ENCODE assay signal across 12 cellular contexts in the genomic region with DNA sequence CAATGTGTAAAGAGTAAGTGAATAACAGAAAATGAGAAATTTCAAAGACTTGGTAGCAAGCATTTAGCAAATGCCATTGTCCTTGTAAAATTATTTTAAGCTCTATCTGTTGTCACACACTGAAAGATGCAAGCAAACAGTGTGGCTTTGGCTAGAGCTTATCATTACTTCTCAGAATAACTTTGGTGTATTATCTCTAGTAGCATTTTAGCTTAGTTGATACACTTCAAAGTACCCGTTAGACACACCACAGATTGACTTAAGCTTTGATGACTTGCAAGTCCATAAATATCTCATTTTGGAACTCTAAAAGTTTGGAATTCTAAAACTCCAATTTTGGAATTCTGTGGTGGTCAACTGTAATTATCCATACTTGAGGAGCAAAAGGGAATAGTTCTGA.
"Had no signal": no experiment of that assay in that cellular context is flagged by ENCODE, and none has a peak within 500 bp of the region (broad histone marks: within the 10 kb centered on the region; RNA-seq: fewer than 3 reads in every experiment).

No MANE protein-coding gene starts in this region.

- H3K36me3 ChIP-seq: adrenal gland, esophagus muscularis mucosa, neural progenitor cell had no signal

- H3K9ac ChIP-seq: neural progenitor cell had no signal

- H3K27ac ChIP-seq: adrenal gland, esophagus muscularis mucosa, neural progenitor cell had no signal

- DNase-seq: activated CD4-positive, alpha-beta T cell treated with anti-CD3 and anti-CD28 coated beads for 4 hours; activated CD8-positive, alpha-beta memory T cell treated with anti-CD3 and anti-CD28 coated beads for 24 hours; activated naive CD4-positive, alpha-beta T cell treated with anti-CD3 and anti-CD28 coated beads, Interleukin-2, amount 10 ng/mL, durations not matched to agents 7 days and 5 days; adrenal gland; glutamatergic neuron; stimulated activated CD4-positive, alpha-beta T cell treated with anti-CD3 and anti-CD28 coated beads, Interleukin-2, amount 100 ng/mL, for 48 hours; stimulated activated naive CD4-positive, alpha-beta T cell treated with Interleukin-2 at 50 U/mL for 16 hours; T-helper 9 cell; trophoblast cell had no signal

- H2AFZ ChIP-seq: neural progenitor cell had no signal

- H3K27me3 ChIP-seq: adrenal gland, esophagus muscularis mucosa, neural progenitor cell had no signal

- H3K4me3 ChIP-seq: adrenal gland, esophagus muscularis mucosa, neural progenitor cell had no signal

- H3K9me3 ChIP-seq: esophagus muscularis mucosa had no signal

- H3K4me2 ChIP-seq: neural progenitor cell had no signal

- ATAC-seq: activated T-helper 17 cell treated with anti-CD3 and anti-CD28 coated beads, Interleukin-2, amount 50 U/mL, for 72 hours had no signal
